Comparison of ENCODE assay signal across 21 cellular contexts in genomic region chr7:21504021-21504420, GRCh38. TPM values are rescaled to one million over a fixed set of nuclear protein-coding genes. Genes with fewer than 3 reads are reported as not detected.
DNase-seq lines count a peak whose midpoint lies in the region; ATAC-seq and TF ChIP-seq lines count a peak whose summit lies in the region.
"Had no signal": no experiment of that assay in that cellular context is flagged by ENCODE, and none has a peak within 500 bp of the region (broad histone marks: within the 10 kb centered on the region; RNA-seq: fewer than 3 reads in every experiment).

No MANE protein-coding gene starts in this region.

- POLR2A ChIA-PET in activated CD4-positive, alpha-beta memory T cell treated with anti-CD3 and anti-CD28 coated beads for 36 hours (lab: Charles Lee): no interaction called here

- H3K27ac Mint-ChIP-seq in GM23338: no peak overlapping the region
- no peak overlapping the region for H3K27ac Mint-ChIP-seq in activated CD4-positive, alpha-beta memory T cell treated with anti-CD3 and anti-CD28 coated beads for 36 hours
- H3K27ac Mint-ChIP-seq: activated CD4-positive, alpha-beta memory T cell treated with anti-CD3 and anti-CD28 coated beads, Interleukin-2, amount 10 ng/mL, durations not matched to agents 7 days and 5 days; activated naive CD8-positive, alpha-beta T cell; brain; CD14-positive monocyte; dendritic cell treated with granulocyte-macrophage colony-stimulating factor and Interleukin-4, amounts not matched to agents 40 ng/mL and 50 ng/mL, for 4 days; stimulated activated naive CD8-positive, alpha-beta T cell treated with anti-CD3 and anti-CD28 coated beads, Interleukin-15, Interleukin-2, amounts not matched to agents 100 ng/mL and 50 ng/mL, for 24 hours had no signal

- CTCF ChIA-PET in activated CD4-positive, alpha-beta memory T cell treated with anti-CD3 and anti-CD28 coated beads for 36 hours (lab: Charles Lee): interaction anchor here (1.5 to 1.7 kb wide), 2 partner anchors 242 to 248 kb away, joined by 5 to 6 read pairs; no protein-coding TSS in a partner anchor

- H4K20me1 ChIP-seq in GM23338 (replicated peaks; ENCODE audit: insufficient read depth) (peaks cover 3% of the 10 kb centered on the region; the same call in 1 of the 2 replicates), hepatocyte (ENCODE audit: insufficient read depth, poor library complexity, severe bottlenecking) (no peaks in the 10 kb centered on the region)

- H3K4me1 ChIP-seq in GM23338 (ENCODE audit: insufficient read depth) (peaks cover 11% of the 10 kb centered on the region), hepatocyte (ENCODE audit: insufficient read depth) (no peaks in the 10 kb centered on the region)
- H3K4me1 ChIP-seq: transverse colon had no signal

- H3K9me2 ChIP-seq in GM23338 (ENCODE audit: insufficient read depth): no peaks in the 10 kb centered on the region
- no peaks in the 10 kb centered on the region for H3K9me2 ChIP-seq in hepatocyte (replicated peaks; ENCODE audit: insufficient read depth)

- peaks cover 13% of the 10 kb centered on the region for H3K9me3 Mint-ChIP-seq in GM23338
- peaks cover 39% of the 10 kb centered on the region for H3K9me3 Mint-ChIP-seq in activated CD4-positive, alpha-beta memory T cell treated with anti-CD3 and anti-CD28 coated beads for 36 hours

- ATAC-seq in GM23338: no peak
- ATAC-seq in left lobe of liver: no peak
- no peak for ATAC-seq in left cardiac atrium
- ATAC-seq: activated T-cell treated with anti-CD3 and anti-CD28 coated beads, Interleukin-2, amount 50 U/mL, for 4 hours; sciatic nerve had no signal

- peaks cover 13% of the 10 kb centered on the region for H3K4me1 Mint-ChIP-seq in GM23338
- no peaks in the 10 kb centered on the region for H3K4me1 Mint-ChIP-seq in activated CD4-positive, alpha-beta memory T cell treated with anti-CD3 and anti-CD28 coated beads for 36 hours (ENCODE audit: low read depth)
- H3K4me1 Mint-ChIP-seq: brain, CD14-positive monocyte had no signal

- H3K36me3 Mint-ChIP-seq in GM23338 (ENCODE audit: low read depth): peaks cover 82% of the 10 kb centered on the region
- H3K36me3 Mint-ChIP-seq in activated CD4-positive, alpha-beta memory T cell treated with anti-CD3 and anti-CD28 coated beads for 36 hours: peaks cover 76% of the 10 kb centered on the region

- no peaks in the 10 kb centered on the region for H3K36me3 ChIP-seq in GM23338 (ENCODE audit: insufficient read depth)
- H3K36me3 ChIP-seq in hepatocyte (replicated peaks; ENCODE audit: insufficient read depth, low read depth): no peaks in the 10 kb centered on the region
- H3K36me3 ChIP-seq: transverse colon had no signal

- 82% methylated on average over 2 of the region's 2 CpGs for WGBS in hepatocyte (ENCODE audit: low lambda C conversion rate, missing lambda C conversion rate)

- H3K79me2 ChIP-seq in GM23338 (replicated peaks; ENCODE audit: insufficient read depth) (0 out of 2 replicates have a peak, but pooled peaks cover 8% of the 10 kb centered on the region), hepatocyte (no peaks in the 10 kb centered on the region)

- H3K27ac ChIP-seq in C4-2B (no peak overlapping the region), GM23338 (ENCODE audit: low read depth) (no peak overlapping the region), hepatocyte (no peak overlapping the region)
- H3K27ac ChIP-seq: epithelial cell of prostate, RWPE1, transverse colon had no signal

- H3K4me3 ChIP-seq in GM23338 (no peak overlapping the region), hepatocyte (no peak overlapping the region)
- H3K4me3 ChIP-seq: transverse colon had no signal

- H3K27me3 ChIP-seq in GM23338 (ENCODE audit: insufficient read depth) (no peaks in the 10 kb centered on the region), hepatocyte (no peaks in the 10 kb centered on the region)
- H3K27me3 ChIP-seq: transverse colon had no signal

- no peaks in the 10 kb centered on the region for H3F3A ChIP-seq in GM23338 (replicated peaks; ENCODE audit: low read depth)

- peak; percentile 14 for DNase-seq in GM23338 (ENCODE audit: low spot score)
- DNase-seq in NCI-H510A treated with DMSO at 0.1 percent for 48 hours (lab: John Stamatoyannopoulos, UW): peak; percentile 78
- DNase-seq in hepatocyte (ENCODE audit: low spot score): peak; percentile 23
- DNase-seq in left lobe of liver (ENCODE audit: low spot score): no peak
- no peak for DNase-seq in left cardiac atrium
- no peak for DNase-seq in activated CD4-positive, alpha-beta memory T cell treated with anti-CD3 and anti-CD28 coated beads for 36 hours
- DNase-seq in SK-N-DZ (ENCODE audit: low spot score): no peak
- DNase-seq: activated CD4-positive, alpha-beta memory T cell treated with anti-CD3 and anti-CD28 coated beads, Interleukin-2, amount 10 ng/mL, durations not matched to agents 7 days and 5 days; activated T-cell treated with anti-CD3 and anti-CD28 coated beads, Interleukin-2, amount 50 U/mL, for 4 hours; foreskin melanocyte; KBM-7; transverse colon had no signal

- H3K4me2 ChIP-seq in GM23338 (no peak overlapping the region), hepatocyte (no peak overlapping the region)

- TF ChIP-seq CTCF in C4-2B (conservative IDR thresholded peaks at IDR 0.05) (peak; percentile 33), GM23338 (conservative IDR thresholded peaks at IDR 0.05; ENCODE audit: low read depth in 2 of 2) (peak in 1 of 2 experiments; percentile 31; a peak in 2 of 4 replicates), hepatocyte (IDR thresholded peaks at IDR 0.05; ENCODE audit: poor library complexity) (peak; percentile 11)

- H2AFZ ChIP-seq in GM23338 (no peak overlapping the region), hepatocyte (no peak overlapping the region)

- no peak overlapping the region for H3K4me3 Mint-ChIP-seq in GM23338
- no peak overlapping the region for H3K4me3 Mint-ChIP-seq in activated CD4-positive, alpha-beta memory T cell treated with anti-CD3 and anti-CD28 coated beads for 36 hours
- H3K4me3 Mint-ChIP-seq: activated CD4-positive, alpha-beta memory T cell treated with anti-CD3 and anti-CD28 coated beads, Interleukin-2, amount 10 ng/mL, durations not matched to agents 7 days and 5 days; activated naive CD8-positive, alpha-beta T cell; activated T-cell treated with anti-CD3 and anti-CD28 coated beads, Interleukin-2, amount 50 U/mL, for 4 hours; brain; CD14-positive monocyte; dendritic cell treated with granulocyte-macrophage colony-stimulating factor and Interleukin-4, amounts not matched to agents 40 ng/mL and 50 ng/mL, for 4 days; stimulated activated naive CD8-positive, alpha-beta T cell treated with anti-CD3 and anti-CD28 coated beads, Interleukin-15, Interleukin-2, amounts not matched to agents 100 ng/mL and 50 ng/mL, for 24 hours had no signal

- intact Hi-C loops in left cardiac atrium (cut with DNase I): loop anchor here (10.0 kb wide), 2 partner anchors 249 to 729 kb away; no protein-coding TSS in a partner anchor
- intact Hi-C loops in activated CD4-positive, alpha-beta memory T cell treated with anti-CD3 and anti-CD28 coated beads for 36 hours (cut with micrococcal nuclease): no loop called here

- no peaks in the 10 kb centered on the region for H3K27me3 Mint-ChIP-seq in GM23338 (ENCODE audit: insufficient read depth, low read depth, poor library complexity)
- no peaks in the 10 kb centered on the region for H3K27me3 Mint-ChIP-seq in activated CD4-positive, alpha-beta memory T cell treated with anti-CD3 and anti-CD28 coated beads for 36 hours
- H3K27me3 Mint-ChIP-seq: activated CD4-positive, alpha-beta memory T cell treated with anti-CD3 and anti-CD28 coated beads, Interleukin-2, amount 10 ng/mL, durations not matched to agents 7 days and 5 days; activated naive CD8-positive, alpha-beta T cell; dendritic cell treated with granulocyte-macrophage colony-stimulating factor and Interleukin-4, amounts not matched to agents 40 ng/mL and 50 ng/mL, for 4 days; stimulated activated naive CD8-positive, alpha-beta T cell treated with anti-CD3 and anti-CD28 coated beads, Interleukin-15, Interleukin-2, amounts not matched to agents 100 ng/mL and 50 ng/mL, for 24 hours had no signal

- no peaks in the 10 kb centered on the region for H3K9me3 ChIP-seq in hepatocyte (ENCODE audit: low read depth)
- H3K9me3 ChIP-seq: transverse colon had no signal

TF ChIP-seq in GM23338, 12 proteins besides CTCF, POLR2A, EP300 and RAD21 (continues in another document):
- no peak for TF ChIP-seq EZH2 (IDR thresholded peaks at IDR 0.05; ENCODE audit: low read depth, unreplicated experiment)
- TF ChIP-seq CREB1 (CRISPR knock-in tag; IDR thresholded peaks at IDR 0.05; ENCODE audit: low read depth): no peak
- no peak for TF ChIP-seq ZNF114 (CRISPR knock-in tag; IDR thresholded peaks at IDR 0.05)
- TF ChIP-seq EZH2phosphoT487 (IDR thresholded peaks at IDR 0.05; ENCODE audit: unreplicated experiment): no peak
- no peak for TF ChIP-seq POLR2AphosphoS5 (IDR thresholded peaks at IDR 0.05; ENCODE audit: low read depth)

RNA-seq across cellular contexts. Expression of gene DNAH11, which starts 38.8 kb away (rescaled TPM):
- 4.7 and 9.3 TPM in 2 replicates for total RNA-seq in GM23338 (2014; rRNA removed; shearing (Covaris generic))
- polyA plus RNA-seq in GM23338 (2016; fragmentation: Nextera tagmentation; extraction: Ambion mirVana) (9.1 and 9.3 TPM in 2 replicates), hepatocyte (0.38 and 1.3 TPM in 2 replicates)
- total RNA-seq in hepatocyte (0.43 and 2.0 TPM in 2 replicates), left lobe of liver (1.7 TPM), left cardiac atrium (1 to 10 TPM; 2.9 to 3.6 TPM)
- under 1 TPM; 0.31 to 0.61 TPM for total RNA-seq in activated CD4-positive, alpha-beta memory T cell treated with anti-CD3 and anti-CD28 coated beads for 36 hours
- 0.01 TPM in 1 of 2 replicates, not detected in the other for polyA plus RNA-seq in SK-N-DZ (2014; cell fraction: cytosol; rRNA removed)
- polyA plus RNA-seq in SK-N-DZ (2014; cell fraction: nucleus; rRNA removed): 0.01 TPM in 1 of 2 replicates, not detected in the other
- polyA plus RNA-seq: CD14-positive monocyte had no signal

Comparison
In these comparisons a context has a peak if more than half of its experiments do, and no peak if none do; other contexts are left out.
1. DNase-seq: peak in GM23338 (single experiment), NCI-H510A treated with DMSO at 0.1 percent for 48 hours (single experiment) and hepatocyte (single experiment); none in left lobe of liver (single experiment), left cardiac atrium (single experiment), activated CD4-positive, alpha-beta memory T cell treated with anti-CD3 and anti-CD28 coated beads for 36 hours (single experiment) and SK-N-DZ (single experiment).